Comparison of ENCODE assay signal across 22 cellular contexts in the genomic region with DNA sequence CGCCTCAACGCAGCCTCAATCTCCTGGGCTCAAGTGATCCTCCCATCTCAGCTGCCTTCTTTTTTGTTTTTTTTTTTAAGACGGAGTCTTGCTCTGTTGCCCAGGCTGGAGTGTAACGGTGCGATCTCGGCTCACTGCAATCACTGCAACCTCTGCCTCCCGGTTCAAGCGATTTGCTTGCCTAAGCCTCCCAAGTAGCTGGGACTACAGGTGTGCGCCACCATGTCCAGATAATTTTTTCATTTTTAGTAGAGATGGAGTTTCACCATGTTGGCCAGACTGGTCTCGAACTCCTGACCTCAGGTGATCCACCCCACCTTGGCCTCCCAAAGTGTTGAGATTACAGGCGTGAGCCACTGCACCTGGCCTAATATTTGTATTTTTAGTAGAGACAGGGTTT. TPM values are rescaled to one million over a fixed set of nuclear protein-coding genes. Genes with fewer than 3 reads are reported as not detected.
"Had no signal": no experiment of that assay in that cellular context is flagged by ENCODE, and none has a peak within 500 bp of the region (broad histone marks: within the 10 kb centered on the region; RNA-seq: fewer than 3 reads in every experiment).

No MANE protein-coding gene starts in this region.

RNA-seq across cellular contexts. Expression of a gene that starts 13.2 kb away (rescaled TPM):
- total RNA-seq: cardiac septum, dermis microvascular lymphatic vessel endothelial cell, endodermal cell, endothelial cell of umbilical vein, fibroblast of lung, frontal cortex, glomerular endothelial cell, heart left ventricle, lower leg skin, mucosa of descending colon, myocyte, natural killer cell, neural crest cell, occipital lobe, psoas muscle, sciatic nerve, skeletal muscle tissue, spleen, subcutaneous adipose tissue, tibial nerve, urinary bladder had no signal
- polyA plus RNA-seq: endothelial cell of umbilical vein, esophagus, fibroblast of lung, heart left ventricle, urinary bladder had no signal
